In the genomic region with DNA sequence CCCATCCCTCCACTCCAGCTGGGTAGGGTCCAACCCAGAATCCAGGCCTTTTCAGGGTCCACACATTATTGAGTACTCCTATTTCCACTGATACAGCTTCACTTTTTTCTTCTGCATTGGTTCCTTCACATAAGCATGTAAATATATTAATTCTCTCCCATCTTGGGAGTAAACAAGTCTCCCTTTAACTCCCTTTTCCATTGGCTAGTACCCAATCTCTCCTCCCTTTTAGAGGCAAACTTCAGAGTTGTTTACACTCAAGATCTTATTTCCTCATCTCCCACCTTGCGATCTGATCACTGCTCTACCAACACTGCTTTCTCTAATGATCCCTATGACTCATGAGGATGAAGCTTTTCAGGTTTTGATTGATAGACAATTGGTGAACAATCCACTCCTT, we compare ENCODE assay signal across 29 cellular contexts.
"Had no signal": no experiment of that assay in that cellular context is flagged by ENCODE, and none has a peak within 500 bp of the region (broad histone marks: within the 10 kb centered on the region; RNA-seq: fewer than 3 reads in every experiment).

No MANE protein-coding gene starts in this region.

- H3K4me1 ChIP-seq: body of pancreas, breast epithelium had no signal

- DNase-seq: activated B cell treated with CpG ODN at 0.5 μM for 24 hours; activated CD4-positive, alpha-beta memory T cell treated with anti-CD3 and anti-CD28 coated beads for 36 hours; activated CD4-positive, alpha-beta T cell treated with anti-CD3 and anti-CD28 coated beads for 4 hours; activated CD4-positive, alpha-beta T cell treated with anti-CD3 and anti-CD28 coated beads, Interleukin-2, amount 10 ng/mL, durations not matched to agents 24 days and 14 days; activated CD4-positive, alpha-beta T cell treated with anti-CD3 and anti-CD28 coated beads, Interleukin-2, amount 50 U/mL, for 1 hour; activated CD4-positive, alpha-beta T cell treated with anti-CD3 and anti-CD28 coated beads, Interleukin-2, amount 50 U/mL, for 4 hours; activated CD4-positive, CD25-positive, alpha-beta regulatory T cell treated with anti-CD3 and anti-CD28 coated beads, Interleukin-2, amount 50 U/mL, for 72 hours; activated CD8-positive, alpha-beta memory T cell treated with anti-CD3 and anti-CD28 coated beads, Interleukin-2, amount 50 U/mL, for 4 hours; activated CD8-positive, alpha-beta T cell treated with anti-CD3 and anti-CD28 coated beads for 36 hours; activated effector memory CD4-positive, alpha-beta T cell treated with Interleukin-2 at 50 U/mL for 16 hours; activated gamma-delta T cell; activated naive CD4-positive, alpha-beta T cell treated with anti-CD3 and anti-CD28 coated beads, Interleukin-2, amount 50 U/mL, for 16 hours; activated naive CD4-positive, alpha-beta T cell treated with Interleukin-2 at 50 U/mL for 16 hours; activated naive CD8-positive, alpha-beta T cell treated with anti-CD3 and anti-CD28 coated beads, Interleukin-2, amount 10 ng/mL, durations not matched to agents 7 days and 5 days; activated naive CD8-positive, alpha-beta T cell treated with anti-CD3 and anti-CD28 coated beads, Interleukin-2, amount 50 U/mL, for 24 hours; activated T-cell treated with anti-CD3 and anti-CD28 coated beads, Interleukin-2, amount 50 U/mL, for 24 hours; activated T-cell treated with anti-CD3 and anti-CD28 coated beads, Interleukin-2, amount 50 U/mL, for 48 hours; aorta; body of pancreas; brain microvascular endothelial cell; central memory CD4-positive, alpha-beta T cell; T-cell; T-helper 2 cell; T-helper 9 cell had no signal

- H3K27ac ChIP-seq: body of pancreas, brain microvascular endothelial cell, breast epithelium, coronary artery, VCaP had no signal

- H3K36me3 Mint-ChIP-seq: activated naive CD8-positive, alpha-beta T cell treated with anti-CD3 and anti-CD28 coated beads, Interleukin-2, amount 10 ng/mL, durations not matched to agents 7 days and 5 days had no signal

- H3K4me3 Mint-ChIP-seq: activated B cell treated with CpG ODN at 0.5 μM for 24 hours; activated CD4-positive, alpha-beta memory T cell treated with anti-CD3 and anti-CD28 coated beads for 36 hours; activated CD4-positive, alpha-beta T cell treated with anti-CD3 and anti-CD28 coated beads, Interleukin-2, amount 10 ng/mL, durations not matched to agents 24 days and 14 days; activated CD8-positive, alpha-beta T cell treated with anti-CD3 and anti-CD28 coated beads for 36 hours; activated naive CD8-positive, alpha-beta T cell treated with anti-CD3 and anti-CD28 coated beads, Interleukin-2, amount 10 ng/mL, durations not matched to agents 7 days and 5 days; activated naive CD8-positive, alpha-beta T cell treated with anti-CD3 and anti-CD28 coated beads, Interleukin-2, amount 50 U/mL, for 24 hours; activated T-cell treated with anti-CD3 and anti-CD28 coated beads, Interleukin-2, amount 50 U/mL, for 24 hours; T-cell; T-helper 2 cell treated with Interferon-gamma antibody and Interleukin-4, amounts not matched to agents 5 μg/mL and 100 μg/mL, for 36 hours had no signal

- H3K36me3 ChIP-seq: brain microvascular endothelial cell, breast epithelium had no signal

- H3K4me3 ChIP-seq: body of pancreas, breast epithelium, coronary artery had no signal

- H3K9me3 Mint-ChIP-seq: activated B cell treated with CpG ODN at 0.5 μM for 24 hours; activated CD4-positive, alpha-beta memory T cell treated with anti-CD3 and anti-CD28 coated beads for 36 hours; activated CD4-positive, alpha-beta T cell treated with anti-CD3 and anti-CD28 coated beads, Interleukin-2, amount 10 ng/mL, durations not matched to agents 24 days and 14 days; activated CD8-positive, alpha-beta T cell treated with anti-CD3 and anti-CD28 coated beads for 36 hours; activated naive CD8-positive, alpha-beta T cell treated with anti-CD3 and anti-CD28 coated beads, Interleukin-2, amount 10 ng/mL, durations not matched to agents 7 days and 5 days; activated naive CD8-positive, alpha-beta T cell treated with anti-CD3 and anti-CD28 coated beads, Interleukin-2, amount 50 U/mL, for 24 hours; activated T-cell treated with anti-CD3 and anti-CD28 coated beads, Interleukin-2, amount 50 U/mL, for 24 hours; activated T-helper 2 cell treated with anti-CD3 and anti-CD28 coated beads, Interferon-gamma antibody, Interleukin-2, Interleukin-4, amounts not matched to agents 10 μg/mL and 5 μg/mL and 100 μg/mL, durations not matched to agents 14 hours and 24 hours and 36 hours; T-cell; T-helper 2 cell treated with Interferon-gamma antibody and Interleukin-4, amounts not matched to agents 5 μg/mL and 100 μg/mL, for 36 hours had no signal

- H3K27me3 Mint-ChIP-seq: activated B cell treated with CpG ODN at 0.5 μM for 24 hours; activated CD4-positive, alpha-beta memory T cell treated with anti-CD3 and anti-CD28 coated beads for 36 hours; activated CD4-positive, alpha-beta T cell treated with anti-CD3 and anti-CD28 coated beads, Interleukin-2, amount 10 ng/mL, durations not matched to agents 24 days and 14 days; activated CD8-positive, alpha-beta T cell treated with anti-CD3 and anti-CD28 coated beads for 36 hours; activated naive CD8-positive, alpha-beta T cell treated with anti-CD3 and anti-CD28 coated beads, Interleukin-2, amount 10 ng/mL, durations not matched to agents 7 days and 5 days; activated naive CD8-positive, alpha-beta T cell treated with anti-CD3 and anti-CD28 coated beads, Interleukin-2, amount 50 U/mL, for 24 hours; activated T-cell treated with anti-CD3 and anti-CD28 coated beads, Interleukin-2, amount 50 U/mL, for 24 hours; T-cell had no signal

- H3K27ac Mint-ChIP-seq: activated B cell treated with CpG ODN at 0.5 μM for 24 hours; activated CD4-positive, alpha-beta memory T cell treated with anti-CD3 and anti-CD28 coated beads for 36 hours; activated CD4-positive, alpha-beta T cell treated with anti-CD3 and anti-CD28 coated beads, Interleukin-2, amount 10 ng/mL, durations not matched to agents 24 days and 14 days; activated CD8-positive, alpha-beta T cell treated with anti-CD3 and anti-CD28 coated beads for 36 hours; activated naive CD8-positive, alpha-beta T cell treated with anti-CD3 and anti-CD28 coated beads, Interleukin-2, amount 10 ng/mL, durations not matched to agents 7 days and 5 days; activated naive CD8-positive, alpha-beta T cell treated with anti-CD3 and anti-CD28 coated beads, Interleukin-2, amount 50 U/mL, for 24 hours; activated T-cell treated with anti-CD3 and anti-CD28 coated beads, Interleukin-2, amount 50 U/mL, for 24 hours; activated T-helper 2 cell treated with anti-CD3 and anti-CD28 coated beads, Interferon-gamma antibody, Interleukin-2, Interleukin-4, amounts not matched to agents 10 μg/mL and 5 μg/mL and 100 μg/mL, durations not matched to agents 14 hours and 24 hours and 36 hours; T-helper 2 cell treated with Interferon-gamma antibody and Interleukin-4, amounts not matched to agents 5 μg/mL and 100 μg/mL, for 36 hours had no signal

- ATAC-seq: activated CD8-positive, alpha-beta T cell treated with anti-CD3 and anti-CD28 coated beads for 36 hours; activated naive CD8-positive, alpha-beta T cell treated with anti-CD3 and anti-CD28 coated beads, Interleukin-2, amount 50 U/mL, for 24 hours; body of pancreas; T-cell had no signal

- H3K9me3 ChIP-seq: body of pancreas, breast epithelium had no signal
